ENCODE assay signal across 1 cellular context in genomic region chr16:30041841-30042240, GRCh38.
TF ChIP-seq lines count a peak whose summit lies in the region.

No MANE protein-coding gene starts in this region.

TF ChIP-seq in H1, 55 proteins besides CTCF, POLR2A, EP300 and RAD21:
- TF ChIP-seq RNF2 (IDR thresholded peaks at IDR 0.05; ENCODE audit: borderline replicate concordance, low read depth, low read length, missing control alignments, poor library complexity, severe bottlenecking), result no peak
- TF ChIP-seq SIRT6 (IDR thresholded peaks at IDR 0.05; ENCODE audit: low read length), result no peak
- no peak for TF ChIP-seq SUZ12 (IDR thresholded peaks at IDR 0.05; ENCODE audit: low read length)
- TF ChIP-seq MAX (IDR thresholded peaks at IDR 0.05), result no peak
- TF ChIP-seq CBX5 (IDR thresholded peaks at IDR 0.05; ENCODE audit: low read depth, low read length), result no peak
- no peak for TF ChIP-seq ASH2L (IDR thresholded peaks at IDR 0.05; ENCODE audit: low read length)
- no peak for TF ChIP-seq EGR1 (IDR thresholded peaks at IDR 0.05; ENCODE audit: borderline replicate concordance, low read depth, low read length)
- no peak for TF ChIP-seq JUND (IDR thresholded peaks at IDR 0.05; ENCODE audit: low read length)
- TF ChIP-seq CREB1 (IDR thresholded peaks at IDR 0.05), result no peak
- TF ChIP-seq POU5F1 (IDR thresholded peaks at IDR 0.05; ENCODE audit: low read depth, low read length), result no peak
- no peak for TF ChIP-seq RFX5 (IDR thresholded peaks at IDR 0.05; ENCODE audit: borderline replicate concordance, low read depth, low read length)
- TF ChIP-seq SIN3A (conservative IDR thresholded peaks at IDR 0.05 in 1 of 2, IDR thresholded peaks at IDR 0.05 in 1 of 2; ENCODE audit: low read depth in 1 of 2, low read length in 2 of 2), result no peak
- TF ChIP-seq NANOG (IDR thresholded peaks at IDR 0.05; ENCODE audit: insufficient read depth, low read depth, low read length, poor library complexity, severe bottlenecking), result no peak
- TF ChIP-seq SP2 (IDR thresholded peaks at IDR 0.05; ENCODE audit: low read length), result no peak
- TF ChIP-seq GTF2F1 (IDR thresholded peaks at IDR 0.05; ENCODE audit: borderline replicate concordance, low read depth, low read length), result no peak
- no peak for TF ChIP-seq NRF1 (IDR thresholded peaks at IDR 0.05; ENCODE audit: low read depth, low read length)
- TF ChIP-seq BACH1 (IDR thresholded peaks at IDR 0.05; ENCODE audit: low read length), result no peak
- no peak for TF ChIP-seq E2F6 (IDR thresholded peaks at IDR 0.05)
- no peak for TF ChIP-seq TBP (IDR thresholded peaks at IDR 0.05; ENCODE audit: low read depth, low read length)
